In genomic region chr5:71782771-71783770, GRCh38 we compare ENCODE assay signal across 8 cellular contexts.
DNase-seq lines count a peak whose midpoint lies in the region; ATAC-seq and TF ChIP-seq lines count a peak whose summit lies in the region.

No MANE protein-coding gene starts in this region.

- no peaks in the 10 kb centered on the region for H3K79me2 ChIP-seq in fibroblast of lung (ENCODE audit: control insufficient read depth, insufficient read depth, low read length)

- ATAC-seq in GM21367 (IDR thresholded peaks at IDR 0.05; ENCODE audit: unreplicated experiment) (peak; percentile 76), HG03571 (IDR thresholded peaks at IDR 0.05; ENCODE audit: unreplicated experiment) (peak; percentile 95)
- ATAC-seq in naive thymus-derived CD8-positive, alpha-beta T cell = peak; percentile 94 to 95

- no peaks in the 10 kb centered on the region for H3K36me3 ChIP-seq in fibroblast of lung (ENCODE audit: control insufficient read depth, insufficient read depth, low read length)

- H3K4me3 ChIP-seq in fibroblast of lung (replicated peaks in 1 of 4; ENCODE audit: control extremely low read depth in 1 of 4, insufficient read depth in 1 of 4, low read depth in 3 of 4, low read length in 4 of 4) = peak overlapping the region in 3 of 4 experiments; percentile 1 to 54 (median 31)

- no peaks in the 10 kb centered on the region for H3K36me3 Mint-ChIP-seq in naive thymus-derived CD8-positive, alpha-beta T cell

- H3K4me1 Mint-ChIP-seq in naive thymus-derived CD8-positive, alpha-beta T cell = peaks cover 5 to 16% (median 14%) of the 10 kb centered on the region in 4 donors

- peak overlapping the region in 8 of 10 donors; percentile 17 to 83 (median 60) for H3K27ac Mint-ChIP-seq in naive thymus-derived CD8-positive, alpha-beta T cell

- H2AFZ ChIP-seq in fibroblast of lung (ENCODE audit: low read length) = peak overlapping the region; percentile 42

- POLR2A ChIA-PET in naive thymus-derived CD8-positive, alpha-beta T cell (lab: Charles Lee) = no interaction called here

- no peak overlapping the region for H3K9ac ChIP-seq in fibroblast of lung (ENCODE audit: insufficient read depth, low read length)

- H3K9me3 ChIP-seq in fibroblast of lung (ENCODE audit: control insufficient read depth, insufficient read depth, low read depth, low read length) = no peaks in the 10 kb centered on the region

- H3K27ac ChIP-seq in fibroblast of lung (ENCODE audit: insufficient read depth, low read length) (no peak overlapping the region), substantia nigra (ENCODE audit: low read depth, low read length, poor library complexity, severe bottlenecking) (peak overlapping the region; percentile 16)

- H4K20me1 ChIP-seq in fibroblast of lung (ENCODE audit: control insufficient read depth, extremely low read depth, insufficient read depth, low read length) = no peaks in the 10 kb centered on the region

- H3K4me1 ChIP-seq in fibroblast of lung (ENCODE audit: control insufficient read depth, extremely low read depth, insufficient read depth, low read length) = peaks cover 6% of the 10 kb centered on the region

- peaks cover 10 to 21% (median 16%) of the 10 kb centered on the region in 5 donors for H3K27me3 Mint-ChIP-seq in naive thymus-derived CD8-positive, alpha-beta T cell

- H3K4me3 Mint-ChIP-seq in naive thymus-derived CD8-positive, alpha-beta T cell = peak overlapping the region; percentile 49 to 79 (median 61)

- no peaks in the 10 kb centered on the region for H3K9me3 Mint-ChIP-seq in naive thymus-derived CD8-positive, alpha-beta T cell

- peak; percentile 72 for DNase-seq in DMS114 treated with DMSO at 0.1 percent for 48 hours (lab: John Stamatoyannopoulos, UW; ENCODE audit: unreplicated experiment)
- DNase-seq in NCI-H526 (lab: John Stamatoyannopoulos, UW) = peak; percentile 58 to 86
- DNase-seq in activated CD8-positive, alpha-beta memory T cell treated with anti-CD3 and anti-CD28 coated beads, Interleukin-2, amount 50 U/mL, for 4 hours = peak; percentile 28
- DNase-seq in fibroblast of lung (ENCODE audit: low read depth in 2 of 2) = peak; percentile 66 to 84
- DNase-seq in naive thymus-derived CD8-positive, alpha-beta T cell = peak in 5 of 10 donors; percentile 2 to 29 (median 13)
- DNase-seq in substantia nigra (lab: John Stamatoyannopoulos, UW) = peak in 44 of 49 donors; percentile 11 to 85 (median 68)

- TF ChIP-seq CTCF in fibroblast of lung (conservative IDR thresholded peaks at IDR 0.05 in 1 of 2, IDR thresholded peaks at IDR 0.05 in 1 of 2; ENCODE audit: low read depth in 1 of 2, low read length in 2 of 2) = peak; percentile 83 to 92

- H3K4me2 ChIP-seq in fibroblast of lung (ENCODE audit: extremely low read depth, insufficient read depth, low read length) = peak overlapping the region; percentile 49

- peaks cover 8% of the 10 kb centered on the region for H3K27me3 ChIP-seq in fibroblast of lung (ENCODE audit: control insufficient read depth, insufficient read depth, low read length)
